Comparison of ENCODE assay signal across 21 cellular contexts in genomic region chr22:29630180-29630498, GRCh38. TPM values are rescaled to one million over a fixed set of nuclear protein-coding genes. Genes with fewer than 3 reads are reported as not detected.
DNase-seq lines count a peak whose midpoint lies in the region; ATAC-seq, FAIRE-seq and TF ChIP-seq lines count a peak whose summit lies in the region.
"Had no signal": no experiment of that assay in that cellular context is flagged by ENCODE, and none has a peak within 500 bp of the region (broad histone marks: within the 10 kb centered on the region; RNA-seq: fewer than 3 reads in every experiment).

No MANE protein-coding gene starts in this region.

- peaks cover 36% of the 10 kb centered on the region for H3K4me1 ChIP-seq in hepatocyte (ENCODE audit: insufficient read depth)

- H3K4me1 Mint-ChIP-seq in WTC11 = peaks cover 37% of the 10 kb centered on the region

- DNase-seq in LNCaP clone FGC (ENCODE audit: low read depth) (peak; percentile 10), WTC11 (ENCODE audit: low spot score) (no peak), hepatocyte (ENCODE audit: low spot score) (no peak), urothelium cell line (ENCODE audit: low spot score) (no peak), NCI-H1694 treated with DMSO at 0.1 percent for 48 hours (lab: John Stamatoyannopoulos, UW) (no peak)
- DNase-seq: ACHN, DMS79 treated with DMSO at 0.1 percent for 48 hours, H7, Karpas-422, MM.1S, NCI-H1092 treated with DMSO at 0.1 percent for 48 hours, NCI-H146, NCI-H510A, NCI-H774, RPMI8226, SIG-M5 had no signal

- WGBS in hepatocyte (ENCODE audit: low lambda C conversion rate, missing lambda C conversion rate) = 13% methylated on average over 1 of the region's 1 CpG

- POLR2A ChIA-PET in WTC11 (lab: Charles Lee) = no interaction called here

- H3K27me3 Mint-ChIP-seq in WTC11 (ENCODE audit: low read depth) = no peaks in the 10 kb centered on the region
- H3K27me3 Mint-ChIP-seq: IgD-negative memory B cell had no signal

- no peaks in the 10 kb centered on the region for H3K9me3 ChIP-seq in hepatocyte (ENCODE audit: low read depth)

- H4K20me1 ChIP-seq in hepatocyte (ENCODE audit: insufficient read depth, poor library complexity, severe bottlenecking) = peaks cover 7% of the 10 kb centered on the region

- H3K4me3 ChIP-seq in LNCaP clone FGC (ENCODE audit: low read depth, low read length) = no peak overlapping the region
- no peak overlapping the region for H3K4me3 ChIP-seq in hepatocyte

- H3K36me3 Mint-ChIP-seq in WTC11 = no peaks in the 10 kb centered on the region
- H3K36me3 Mint-ChIP-seq: IgD-negative memory B cell had no signal

- no peaks in the 10 kb centered on the region for H3K36me3 ChIP-seq in hepatocyte (replicated peaks; ENCODE audit: insufficient read depth, low read depth)

- no peaks in the 10 kb centered on the region for H3K9me2 ChIP-seq in hepatocyte (replicated peaks; ENCODE audit: insufficient read depth)

- H3K27me3 ChIP-seq in hepatocyte = no peaks in the 10 kb centered on the region

- peak overlapping the region; percentile 34; the same call in 1 of the 2 replicates for H3K27ac Mint-ChIP-seq in WTC11
- H3K27ac Mint-ChIP-seq: IgD-negative memory B cell had no signal

- no peak for TF ChIP-seq CTCF in LNCaP clone FGC (IDR thresholded peaks at IDR 0.05; ENCODE audit: control insufficient read depth, extremely low read depth, insufficient read depth)
- TF ChIP-seq CTCF in WTC11 (IDR thresholded peaks at IDR 0.05) = no peak
- no peak for TF ChIP-seq CTCF in hepatocyte (IDR thresholded peaks at IDR 0.05; ENCODE audit: poor library complexity)

- CTCF ChIA-PET in WTC11 (lab: Charles Lee) = interaction anchor here (1.4 to 1.7 kb wide), 2 partner anchors 24 to 59 kb away, joined by 3 to 5 read pairs; no protein-coding TSS in a partner anchor

- H3K27ac ChIP-seq in hepatocyte = peak overlapping the region; percentile 55
- H3K27ac ChIP-seq: HL-60 had no signal

- H3K79me2 ChIP-seq in hepatocyte = peaks cover 67% of the 10 kb centered on the region

- H3K4me3 Mint-ChIP-seq in WTC11 = no peak overlapping the region
- H3K4me3 Mint-ChIP-seq: CD14-positive monocyte, IgD-negative memory B cell had no signal

- peak overlapping the region; percentile 60 for H3K4me2 ChIP-seq in hepatocyte

- peak; percentile 42 for FAIRE-seq in urothelium cell line (lab: Jason Lieb, UNC)

- no peak overlapping the region for H2AFZ ChIP-seq in hepatocyte

- no peaks in the 10 kb centered on the region for H3K9me3 Mint-ChIP-seq in WTC11
- H3K9me3 Mint-ChIP-seq: IgD-negative memory B cell had no signal

- ATAC-seq in WTC11 (no peak), HG03521 (IDR thresholded peaks at IDR 0.05; ENCODE audit: unreplicated experiment) (no peak), GM19023 (IDR thresholded peaks at IDR 0.05; ENCODE audit: unreplicated experiment) (no peak)

TF ChIP-seq in WTC11, 78 proteins besides CTCF, POLR2A, EP300 and RAD21:
- no peak for TF ChIP-seq AR (CRISPR knock-in tag; IDR thresholded peaks at IDR 0.05)
- TF ChIP-seq CREM (CRISPR knock-in tag; IDR thresholded peaks at IDR 0.05) = no peak

RNA-seq across cellular contexts. Expression of gene NF2, which starts 26.7 kb away (rescaled TPM):
- 56.2 to 56.9 TPM (median 56.8 TPM) in 3 replicates for total RNA-seq in WTC11 (2021)
- total RNA-seq in hepatocyte = 22.6 and 30.7 TPM in 2 replicates
- polyA plus RNA-seq in hepatocyte = 18.5 and 21.5 TPM in 2 replicates

RNA-seq across cellular contexts. Expression of gene NIPSNAP1, which starts 49.2 kb away (rescaled TPM):
- total RNA-seq in WTC11 (2021) = 153 to 224 TPM (median 217 TPM) in 3 replicates
- 160 and 165 TPM in 2 replicates for total RNA-seq in hepatocyte
- 132 and 136 TPM in 2 replicates for polyA plus RNA-seq in hepatocyte
